Comparison of ENCODE assay signal across 1 cellular context in the genomic region with DNA sequence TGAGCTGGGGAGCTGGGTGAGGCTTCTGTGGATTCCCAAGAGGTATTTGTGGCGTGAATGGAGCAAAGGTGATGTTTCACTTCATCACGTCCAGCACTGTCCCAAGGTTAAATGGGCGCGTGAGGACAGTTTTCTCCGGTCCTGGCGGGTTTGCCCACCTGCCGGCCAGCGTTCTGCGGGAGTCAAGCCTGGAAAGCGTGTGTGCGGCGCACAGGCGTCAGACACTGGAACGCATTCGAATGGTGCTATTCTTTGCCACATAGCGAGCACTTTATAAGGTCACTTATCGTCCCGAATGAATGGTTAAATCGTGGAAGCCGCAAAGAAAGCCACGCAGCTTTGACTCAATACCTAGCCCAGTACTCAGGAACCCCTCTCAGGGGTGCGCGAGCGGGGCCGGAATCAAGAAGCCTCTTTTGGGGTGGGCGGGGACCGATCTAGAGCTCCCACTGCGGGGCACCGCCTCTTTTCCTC.
TF ChIP-seq lines count a peak whose summit lies in the region.

No MANE protein-coding gene starts in this region.

TF ChIP-seq in K562, 482 proteins besides CTCF, POLR2A, EP300 and RAD21 (continued from another document):
- TF ChIP-seq MBD1 (CRISPR knock-in tag; IDR thresholded peaks at IDR 0.05): no peak
- TF ChIP-seq ZFPM2 (CRISPR knock-in tag; IDR thresholded peaks at IDR 0.05): no peak
- TF ChIP-seq NRF1 (conservative IDR thresholded peaks at IDR 0.05 in 1 of 2, IDR thresholded peaks at IDR 0.05 in 1 of 2): peak; percentile 74 to 76
- TF ChIP-seq SRF (CRISPR knock-in tag; IDR thresholded peaks at IDR 0.05): peak in 1 of 2 experiments; percentile 85; a peak in 2 of 4 replicates
- no peak for TF ChIP-seq STAT5B (CRISPR knock-in tag; IDR thresholded peaks at IDR 0.05)
- TF ChIP-seq, protein P1, sequence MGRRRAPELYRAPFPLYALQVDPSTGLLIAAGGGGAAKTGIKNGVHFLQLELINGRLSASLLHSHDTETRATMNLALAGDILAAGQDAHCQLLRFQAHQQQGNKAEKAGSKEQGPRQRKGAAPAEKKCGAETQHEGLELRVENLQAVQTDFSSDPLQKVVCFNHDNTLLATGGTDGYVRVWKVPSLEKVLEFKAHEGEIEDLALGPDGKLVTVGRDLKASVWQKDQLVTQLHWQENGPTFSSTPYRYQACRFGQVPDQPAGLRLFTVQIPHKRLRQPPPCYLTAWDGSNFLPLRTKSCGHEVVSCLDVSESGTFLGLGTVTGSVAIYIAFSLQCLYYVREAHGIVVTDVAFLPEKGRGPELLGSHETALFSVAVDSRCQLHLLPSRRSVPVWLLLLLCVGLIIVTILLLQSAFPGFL (CRISPR knock-in tag; IDR thresholded peaks at IDR 0.05): 0 out of 2 replicates have a peak, but pooled peaks have one; percentile 16
- TF ChIP-seq GABPA (tag; conservative IDR thresholded peaks at IDR 0.05; ENCODE audit: low read depth): 0 out of 2 replicates have a peak, but pooled peaks have one; percentile 22
- 0 out of 2 replicates have a peak, but pooled peaks have one; percentile 10 for TF ChIP-seq MITF (IDR thresholded peaks at IDR 0.05)
- no peak for TF ChIP-seq CREB1 (IDR thresholded peaks at IDR 0.05)
- no peak for TF ChIP-seq CREB1 (CRISPR knock-in tag; IDR thresholded peaks at IDR 0.05)
- TF ChIP-seq, protein P2, sequence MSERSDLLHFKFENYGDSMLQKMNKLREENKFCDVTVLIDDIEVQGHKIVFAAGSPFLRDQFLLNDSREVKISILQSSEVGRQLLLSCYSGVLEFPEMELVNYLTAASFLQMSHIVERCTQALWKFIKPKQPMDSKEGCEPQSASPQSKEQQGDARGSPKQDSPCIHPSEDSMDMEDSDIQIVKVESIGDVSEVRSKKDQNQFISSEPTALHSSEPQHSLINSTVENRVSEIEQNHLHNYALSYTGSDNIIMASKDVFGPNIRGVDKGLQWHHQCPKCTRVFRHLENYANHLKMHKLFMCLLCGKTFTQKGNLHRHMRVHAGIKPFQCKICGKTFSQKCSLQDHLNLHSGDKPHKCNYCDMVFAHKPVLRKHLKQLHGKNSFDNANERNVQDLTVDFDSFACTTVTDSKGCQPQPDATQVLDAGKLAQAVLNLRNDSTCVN (CRISPR knock-in tag; IDR thresholded peaks at IDR 0.05): no peak
- TF ChIP-seq HDGF (IDR thresholded peaks at IDR 0.05): no peak
- peak; percentile 85; the same call in 1 of the 2 replicates for TF ChIP-seq KLF13 (tag; IDR thresholded peaks at IDR 0.05; ENCODE audit: borderline replicate concordance, low read depth)
